Comparison of ENCODE assay signal across 14 cellular contexts in the genomic region with DNA sequence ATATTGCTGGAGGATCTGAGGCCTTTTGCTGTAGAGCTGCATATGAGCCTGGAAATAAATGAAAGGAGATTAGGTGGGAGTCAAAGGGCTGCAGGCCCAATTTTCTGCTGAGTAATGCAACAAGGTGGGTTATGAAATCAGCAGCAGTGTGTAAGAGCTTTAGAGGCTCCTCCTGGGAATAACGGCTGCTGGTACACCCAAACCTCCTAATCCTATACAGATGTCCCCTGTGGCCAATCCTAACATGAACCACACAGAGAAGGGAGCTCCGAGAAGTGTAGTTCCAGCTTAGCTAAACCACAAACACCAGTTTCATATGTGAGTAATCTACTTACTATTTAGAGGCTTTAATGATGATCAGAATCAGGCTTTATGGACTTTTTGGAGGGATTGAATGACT.
DNase-seq lines count a peak whose midpoint lies in the region; ATAC-seq and TF ChIP-seq lines count a peak whose summit lies in the region.
"Had no signal": no experiment of that assay in that cellular context is flagged by ENCODE, and none has a peak within 500 bp of the region (broad histone marks: within the 10 kb centered on the region; RNA-seq: fewer than 3 reads in every experiment).

No MANE protein-coding gene starts in this region.

- no peak overlapping the region for H3K9ac ChIP-seq in MM.1S (ENCODE audit: low read length)

- no peaks in the 10 kb centered on the region for H3K79me2 ChIP-seq in MM.1S (ENCODE audit: low read length)

- DNase-seq in D341Med (ENCODE audit: low spot score) (peak; percentile 79), MM.1S (peak; percentile 23), astrocyte of the hippocampus (ENCODE audit: low read depth, low spot score) (peak; percentile 58), myocyte (ENCODE audit: low read depth) (peak; percentile 85), NCI-H2196 treated with DMSO at 0.1 percent for 48 hours (lab: John Stamatoyannopoulos, UW; ENCODE audit: unreplicated experiment) (no peak), SHP77 treated with DMSO at 0.1 percent for 48 hours (lab: John Stamatoyannopoulos, UW) (no peak)
- DNase-seq: activated effector memory CD4-positive, alpha-beta T cell treated with Interleukin-2 at 50 U/mL for 16 hours; COR-L47; immature natural killer cell; NCI-H1436 treated with DMSO at 0.1 percent for 48 hours; retina; T-cell had no signal

- no peak overlapping the region for H3K4me3 ChIP-seq in MM.1S (ENCODE audit: low read length)

- H3K4me1 ChIP-seq in MM.1S (ENCODE audit: low read length), result peaks cover 9% of the 10 kb centered on the region; the same call in 1 of the 2 replicates

- no peaks in the 10 kb centered on the region for H3F3A ChIP-seq in MM.1S (ENCODE audit: insufficient read depth, low read length)

- no peak overlapping the region for H3K27ac ChIP-seq in MM.1S (ENCODE audit: low read length)

- no peaks in the 10 kb centered on the region for H3K36me3 ChIP-seq in MM.1S (replicated peaks; ENCODE audit: insufficient read depth, low read length)

- no peak for ATAC-seq in HG03095 (IDR thresholded peaks at IDR 0.05; ENCODE audit: unreplicated experiment)
- ATAC-seq in HG03460 (IDR thresholded peaks at IDR 0.05; ENCODE audit: unreplicated experiment), result no peak
- ATAC-seq: T-cell had no signal

- no peaks in the 10 kb centered on the region for H3K27me3 ChIP-seq in MM.1S (replicated peaks; ENCODE audit: insufficient read depth, low read length)

- no peak for TF ChIP-seq CTCF in MM.1S (IDR thresholded peaks at IDR 0.05; ENCODE audit: low read length)

- no peak overlapping the region for H3K4me2 ChIP-seq in MM.1S (ENCODE audit: low read depth, low read length)

- H2AFZ ChIP-seq in MM.1S (ENCODE audit: low read length), result no peak overlapping the region

- no peaks in the 10 kb centered on the region for H4K20me1 ChIP-seq in MM.1S (ENCODE audit: insufficient read depth, low read length)

- no peaks in the 10 kb centered on the region for H3K9me3 ChIP-seq in MM.1S (replicated peaks; ENCODE audit: insufficient read depth, low read length)

- H3K9me2 ChIP-seq in MM.1S (replicated peaks; ENCODE audit: insufficient read depth, low read length), result no peaks in the 10 kb centered on the region

Comparison
In these comparisons a context has a peak if more than half of its experiments do, and no peak if none do; other contexts are left out.
1. DNase-seq: peak in D341Med (single experiment), MM.1S (single experiment), astrocyte of the hippocampus (single experiment) and myocyte (single experiment); none in NCI-H2196 treated with DMSO at 0.1 percent for 48 hours (single experiment) and SHP77 treated with DMSO at 0.1 percent for 48 hours (single experiment).